ENCODE assay signal across 8 cellular contexts in genomic region chr3:138188013-138188352, GRCh38. TPM values are rescaled to one million over a fixed set of nuclear protein-coding genes. Genes with fewer than 3 reads are reported as not detected.
DNase-seq lines count a peak whose midpoint lies in the region; ATAC-seq, FAIRE-seq and TF ChIP-seq lines count a peak whose summit lies in the region.

No MANE protein-coding gene starts in this region.

- peak overlapping the region; percentile 95 for H3K27ac ChIP-seq in keratinocyte (ENCODE audit: control insufficient read depth, insufficient read depth, low read length)
- peak overlapping the region; percentile 95 for H3K27ac ChIP-seq in substantia nigra (ENCODE audit: low read depth, low read length, poor library complexity, severe bottlenecking)

- ATAC-seq in GM18858 (IDR thresholded peaks at IDR 0.05; ENCODE audit: unreplicated experiment), result peak; percentile 2
- no peak for ATAC-seq in GM21390 (IDR thresholded peaks at IDR 0.05; ENCODE audit: unreplicated experiment)
- ATAC-seq in HG03521 (IDR thresholded peaks at IDR 0.05; ENCODE audit: unreplicated experiment), result no peak

- DNase-seq in LNCaP clone FGC (ENCODE audit: low read depth) (no peak), astrocyte of the spinal cord (ENCODE audit: low read depth, low spot score) (peak; percentile 67), keratinocyte (ENCODE audit: low read depth, low spot score) (no peak), substantia nigra (lab: John Stamatoyannopoulos, UW) (peak in 1 of 49 donors; percentile 54), middle frontal gyrus (ENCODE audit: extremely low spot score, low spot score) (no peak)

- H3K9me1 ChIP-seq in keratinocyte (ENCODE audit: control insufficient read depth, extremely low read depth, insufficient read depth, low read length), result no peaks in the 10 kb centered on the region

- no peaks in the 10 kb centered on the region for H3K27me3 ChIP-seq in keratinocyte (ENCODE audit: control insufficient read depth, extremely low read depth, insufficient read depth, low read length)

- H3K4me3 ChIP-seq in LNCaP clone FGC (ENCODE audit: low read depth, low read length) (peak overlapping the region; percentile 94), astrocyte of the spinal cord (ENCODE audit: low read depth, low read length) (peak overlapping the region; percentile 94), keratinocyte (ENCODE audit: control insufficient read depth in 2 of 3, extremely low read depth in 1 of 3, insufficient read depth in 2 of 3, low read depth in 1 of 3, low read length in 3 of 3) (peak overlapping the region; percentile 87 to 88 (median 87))

- peak overlapping the region; percentile 100 for H2AFZ ChIP-seq in keratinocyte (ENCODE audit: control insufficient read depth, low read length)

- H3K36me3 ChIP-seq in keratinocyte (ENCODE audit: control insufficient read depth in 2 of 2, extremely low read depth in 1 of 2, insufficient read depth in 2 of 2, low read length in 2 of 2), result peaks cover 0 to 3% of the 10 kb centered on the region in 2 experiments

- TF ChIP-seq CTCF in LNCaP clone FGC (IDR thresholded peaks at IDR 0.05; ENCODE audit: control insufficient read depth, extremely low read depth, insufficient read depth) (no peak), astrocyte of the spinal cord (IDR thresholded peaks at IDR 0.05; ENCODE audit: low read depth, low read length) (no peak), keratinocyte (optimal IDR thresholded peaks at IDR 0.05 in 1 of 3, IDR thresholded peaks at IDR 0.05 in 1 of 3, conservative IDR thresholded peaks at IDR 0.05 in 1 of 3; ENCODE audit: extremely low read depth in 1 of 3, insufficient read depth in 2 of 3, low read length in 3 of 3) (no peak)

- dilution Hi-C loops in keratinocyte (cut with MboI; ENCODE audit: extremely low pct_ligation_motif_present, low sequenced_read_pairs), result no loop called here

- peak overlapping the region; percentile 97 for H3K4me2 ChIP-seq in keratinocyte (ENCODE audit: control insufficient read depth, extremely low read depth, insufficient read depth, low read depth, low read length)

- H3K9ac ChIP-seq in keratinocyte (ENCODE audit: control insufficient read depth, extremely low read depth, insufficient read depth, low read length), result peak overlapping the region; percentile 96

- H3K4me1 ChIP-seq in keratinocyte (ENCODE audit: control insufficient read depth, extremely low read depth, insufficient read depth, low read length), result peaks cover 28% of the 10 kb centered on the region

- in situ Hi-C loops in astrocyte of the spinal cord (cut with HindIII; ENCODE audit: low sequenced_read_pairs), result no loop called here

- H3K9me3 ChIP-seq in keratinocyte (ENCODE audit: control insufficient read depth, low read depth, low read length), result no peaks in the 10 kb centered on the region

- H3K79me2 ChIP-seq in keratinocyte (ENCODE audit: control insufficient read depth, insufficient read depth, low read length), result peaks cover 57% of the 10 kb centered on the region

- no peaks in the 10 kb centered on the region for H4K20me1 ChIP-seq in keratinocyte (ENCODE audit: control insufficient read depth, extremely low read depth, insufficient read depth, low read length)

- no peak for FAIRE-seq in keratinocyte (lab: Jason Lieb, UNC)

RNA-seq across cellular contexts. Expression of gene ARMC8, which starts 0.9 kb away (rescaled TPM):
- 50.8 to 66.1 TPM (median 51.3 TPM) in 3 replicates for polyA plus RNA-seq in keratinocyte
- polyA plus RNA-seq in keratinocyte (2011; ENCODE audit: low read depth), result 32.5 TPM
- 33.4 and 61.3 TPM in 2 replicates for polyA plus RNA-seq in keratinocyte (2011; cell fraction: cytosol; rRNA removed)
- polyA plus RNA-seq in keratinocyte (2011; cell fraction: nucleus; rRNA removed), result 59.0 and 62.6 TPM in 2 replicates
- polyA plus RNA-seq in keratinocyte (2012; ENCODE audit: low replicate concordance), result 14.8 and 26.3 TPM in 2 replicates
- polyA minus RNA-seq in keratinocyte, result 174 to 240 TPM (median 199 TPM) in 3 replicates
- polyA minus RNA-seq in keratinocyte (2011; cell fraction: cytosol; rRNA and poly(A)+ RNA removed), result 57.2 TPM
- polyA minus RNA-seq in keratinocyte (2011; cell fraction: nucleus; rRNA and poly(A)+ RNA removed), result 61.0 and 115 TPM in 2 replicates

RNA-seq across cellular contexts. Expression of gene DBR1, which starts 13.3 kb away (rescaled TPM):
- polyA plus RNA-seq in keratinocyte, result 9.9 to 16.2 TPM (median 14.0 TPM) in 3 replicates
- polyA plus RNA-seq in keratinocyte (2011; ENCODE audit: low read depth), result 7.9 TPM
- 7.6 and 11.4 TPM in 2 replicates for polyA plus RNA-seq in keratinocyte (2011; cell fraction: cytosol; rRNA removed)
- polyA plus RNA-seq in keratinocyte (2011; cell fraction: nucleus; rRNA removed), result 15.2 and 18.4 TPM in 2 replicates
- 6.3 and 10.5 TPM in 2 replicates for polyA plus RNA-seq in keratinocyte (2012; ENCODE audit: low replicate concordance)
- polyA minus RNA-seq in keratinocyte, result 3.0 to 6.9 TPM (median 3.5 TPM) in 3 replicates
- polyA minus RNA-seq in keratinocyte (2011; cell fraction: cytosol; rRNA and poly(A)+ RNA removed), result 6.3 TPM
- polyA minus RNA-seq in keratinocyte (2011; cell fraction: nucleus; rRNA and poly(A)+ RNA removed), result 5.1 and 9.5 TPM in 2 replicates

RNA-seq across cellular contexts. Expression of gene A4GNT, which starts 55.8 kb away (rescaled TPM):
- polyA plus RNA-seq in keratinocyte, result not detected in 3 replicates
- polyA plus RNA-seq in keratinocyte (2011; ENCODE audit: low read depth), result not detected
- polyA plus RNA-seq in keratinocyte (2011; cell fraction: cytosol; rRNA removed), result not detected in 2 replicates
- polyA plus RNA-seq in keratinocyte (2011; cell fraction: nucleus; rRNA removed), result not detected in 2 replicates
- not detected in 2 replicates for polyA plus RNA-seq in keratinocyte (2012; ENCODE audit: low replicate concordance)
- polyA minus RNA-seq in keratinocyte, result not detected in 3 replicates
- polyA minus RNA-seq in keratinocyte (2011; cell fraction: cytosol; rRNA and poly(A)+ RNA removed), result not detected
- not detected in 2 replicates for polyA minus RNA-seq in keratinocyte (2011; cell fraction: nucleus; rRNA and poly(A)+ RNA removed)
